Comparison of ENCODE assay signal across 13 cellular contexts in the genomic region with DNA sequence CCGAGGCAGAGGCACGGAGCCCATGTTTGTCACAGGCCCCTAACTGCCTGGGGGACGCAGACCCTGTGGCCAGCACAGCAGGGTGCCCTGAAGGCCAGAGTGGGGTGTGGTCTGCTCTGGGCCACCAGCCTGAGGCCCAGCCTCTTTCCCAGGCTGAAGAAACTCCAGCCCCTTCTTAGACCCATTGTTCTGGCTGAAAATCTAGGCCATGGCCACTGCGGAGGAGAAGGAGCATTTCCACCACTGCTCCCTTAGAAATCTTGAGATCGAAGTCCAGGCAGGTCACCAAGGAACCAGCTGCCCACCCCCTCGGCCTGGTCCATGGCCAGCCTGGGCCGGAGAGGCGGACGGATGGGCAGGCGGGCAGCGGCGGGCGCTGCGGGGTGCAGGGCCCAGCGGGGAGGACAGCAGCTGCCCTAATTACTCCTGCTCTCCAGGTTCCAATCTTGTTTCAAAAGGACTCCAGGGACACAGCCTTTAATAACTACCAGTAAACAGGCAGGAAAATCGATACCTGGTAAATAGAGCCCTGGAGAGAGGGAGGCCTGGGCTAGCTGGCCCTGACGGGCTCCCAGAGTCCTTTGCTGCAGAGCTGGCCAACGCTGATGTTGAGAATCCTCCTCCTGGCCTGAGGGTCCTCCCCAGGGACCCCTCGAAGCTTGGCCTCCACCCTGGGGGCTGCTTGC. TPM values are rescaled to one million over a fixed set of nuclear protein-coding genes. Genes with fewer than 3 reads are reported as not detected.
DNase-seq lines count a peak whose midpoint lies in the region; ATAC-seq, FAIRE-seq and TF ChIP-seq lines count a peak whose summit lies in the region.
"Had no signal": no experiment of that assay in that cellular context is flagged by ENCODE, and none has a peak within 500 bp of the region (broad histone marks: within the 10 kb centered on the region; RNA-seq: fewer than 3 reads in every experiment).

No MANE protein-coding gene starts in this region.

- H3K36me3 ChIP-seq in CD8-positive, alpha-beta T cell (ENCODE audit: insufficient read depth, low read length), result no peaks in the 10 kb centered on the region
- H3K36me3 ChIP-seq in adipocyte (ENCODE audit: control insufficient read depth, insufficient read depth, low read length, severe bottlenecking) (no peaks in the 10 kb centered on the region), PC-9 (ENCODE audit: low read depth) (no peaks in the 10 kb centered on the region)
- H3K36me3 ChIP-seq: MG63, upper lobe of left lung had no signal

- ATAC-seq in CD8-positive, alpha-beta T cell, result no peak
- no peak for ATAC-seq in naive B cell (ENCODE audit: low read depth in 2 of 2)

- H3F3A ChIP-seq in PC-9 (ENCODE audit: insufficient read depth, low read depth), result no peaks in the 10 kb centered on the region

- CTCF ChIA-PET in CD8-positive, alpha-beta T cell (lab: Charles Lee), result interaction anchor here (2.0 to 3.3 kb wide), 4 partner anchors 10 to 102 kb away, joined by 6 to 12 read pairs (median 8); no protein-coding TSS in a partner anchor
- CTCF ChIA-PET in PC-9 (lab: Charles Lee), result no interaction called here
- CTCF ChIA-PET in GM10248 (lab: Yijun Ruan, JAX), result interaction anchor here (1.2 to 15.9 kb wide), 5 partner anchors 8 to 103 kb away, joined by 4 to 135 read pairs (median 17); a partner anchor contains a TSS

- H2AFZ ChIP-seq in PC-9, result no peak overlapping the region

- no peaks in the 10 kb centered on the region for H3K27me3 ChIP-seq in CD8-positive, alpha-beta T cell (ENCODE audit: insufficient read depth, low read length)
- H3K27me3 ChIP-seq in adipocyte (replicated peaks; ENCODE audit: control insufficient read depth, insufficient read depth, low read length) (peaks cover 12% of the 10 kb centered on the region), PC-9 (ENCODE audit: insufficient read depth, low read depth) (peaks cover 36% of the 10 kb centered on the region)
- H3K27me3 ChIP-seq: MG63, upper lobe of left lung had no signal

- no peaks in the 10 kb centered on the region for H3K79me2 ChIP-seq in PC-9 (ENCODE audit: low read depth)

- H3K9me3 Mint-ChIP-seq in CD8-positive, alpha-beta T cell, result no peaks in the 10 kb centered on the region
- H3K9me3 Mint-ChIP-seq in naive B cell, result no peaks in the 10 kb centered on the region

- H3K4me1 ChIP-seq in CD8-positive, alpha-beta T cell (ENCODE audit: insufficient read depth, low read length), result peaks cover 33% of the 10 kb centered on the region
- H3K4me1 ChIP-seq in adipocyte (ENCODE audit: control insufficient read depth, insufficient read depth, low read length) (peaks cover 27% of the 10 kb centered on the region), PC-9 (replicated peaks; ENCODE audit: insufficient read depth) (no peaks in the 10 kb centered on the region)

- intact Hi-C loops in CD8-positive, alpha-beta T cell (cut with DNase I, micrococcal nuclease), result no loop called here
- intact Hi-C loops in PC-9 (cut with micrococcal nuclease; ENCODE audit: unreplicated experiment), result no loop called here

- POLR2A ChIA-PET in CD8-positive, alpha-beta T cell (lab: Charles Lee), result no interaction called here
- POLR2A ChIA-PET in PC-9 (lab: Charles Lee; ENCODE audit: unreplicated experiment), result no interaction called here
- POLR2A ChIA-PET in GM10248 (lab: Yijun Ruan, JAX), result interaction anchor here (0.6 to 0.7 kb wide), 2 partner anchors 14 to 32 kb away, joined by 3 to 5 read pairs; no protein-coding TSS in a partner anchor

- H3K4me3 ChIP-seq in CD8-positive, alpha-beta T cell (ENCODE audit: low read depth, low read length), result no peak overlapping the region
- H3K4me3 ChIP-seq in adipocyte (ENCODE audit: low read length) (no peak overlapping the region), PC-9 (no peak overlapping the region)
- H3K4me3 ChIP-seq: MG63, upper lobe of left lung had no signal

- no peaks in the 10 kb centered on the region for H3K27me3 Mint-ChIP-seq in CD8-positive, alpha-beta T cell (ENCODE audit: low read depth)
- H3K27me3 Mint-ChIP-seq in naive B cell, result no peaks in the 10 kb centered on the region

- no peak overlapping the region for H3K27ac ChIP-seq in CD8-positive, alpha-beta T cell (ENCODE audit: low read depth, low read length)
- no peak overlapping the region for H3K27ac ChIP-seq in PC-9
- H3K27ac ChIP-seq: upper lobe of left lung had no signal

- no TSS peak for BruUV-seq in PC-9 (replicated peaks; lab: Mats Ljungman, UMichigan)

- no peaks in the 10 kb centered on the region for H3K9me3 ChIP-seq in CD8-positive, alpha-beta T cell (ENCODE audit: low read length)
- no peaks in the 10 kb centered on the region for H3K9me3 ChIP-seq in adipocyte (ENCODE audit: control insufficient read depth, low read length)
- H3K9me3 ChIP-seq in PC-9 (ENCODE audit: insufficient read depth, low read depth), result no peaks in the 10 kb centered on the region
- H3K9me3 ChIP-seq: MG63, upper lobe of left lung had no signal

- no peaks in the 10 kb centered on the region for H3K9me2 ChIP-seq in PC-9 (ENCODE audit: insufficient read depth)

- no peaks in the 10 kb centered on the region for H3K36me3 Mint-ChIP-seq in CD8-positive, alpha-beta T cell
- H3K36me3 Mint-ChIP-seq in naive B cell, result no peaks in the 10 kb centered on the region

- no peak for TF ChIP-seq CTCF in CD8-positive, alpha-beta T cell (IDR thresholded peaks at IDR 0.05)
- TF ChIP-seq CTCF in PC-9 (conservative IDR thresholded peaks at IDR 0.05), result no peak
- no peak for TF ChIP-seq CTCF in GM10248 (IDR thresholded peaks at IDR 0.05; ENCODE audit: control extremely low read depth, extremely low read depth, low read depth, missing control alignments)

- no peak overlapping the region for H3K4me2 ChIP-seq in PC-9

- FAIRE-seq in HTR-8/SVneo (lab: Jason Lieb, UNC), result no peak

- peak overlapping the region; percentile 71 for H3K9ac ChIP-seq in adipocyte (ENCODE audit: low read length)

- peak overlapping the region; percentile 29 for H3K27ac Mint-ChIP-seq in CD8-positive, alpha-beta T cell
- H3K27ac Mint-ChIP-seq in naive B cell, result peak overlapping the region; percentile 96 to 100 (median 98)

- H3K4me3 Mint-ChIP-seq in CD8-positive, alpha-beta T cell, result no peak overlapping the region
- H3K4me3 Mint-ChIP-seq in naive B cell, result peak overlapping the region in 5 of 8 donors; percentile 10 to 80 (median 69)

- H3K4me1 Mint-ChIP-seq in CD8-positive, alpha-beta T cell (ENCODE audit: low read depth), result peaks cover 56% of the 10 kb centered on the region
- H3K4me1 Mint-ChIP-seq in naive B cell, result peaks cover 49 to 77% (median 71%) of the 10 kb centered on the region in 3 donors

- H4K20me1 ChIP-seq in PC-9 (ENCODE audit: insufficient read depth), result no peaks in the 10 kb centered on the region

- DNase-seq in CD8-positive, alpha-beta T cell, result no peak
- DNase-seq in NCI-H1436 treated with DMSO at 0.1 percent for 48 hours (lab: John Stamatoyannopoulos, UW) (peak; percentile 20), adipocyte (ENCODE audit: low read depth) (no peak), naive B cell (no peak), GM19240 (ENCODE audit: insufficient read length, low spot score) (no peak), PC-9 (no peak), GM10248 (ENCODE audit: extremely low spot score) (no peak), HTR-8/SVneo (ENCODE audit: insufficient read length, low spot score) (no peak)
- DNase-seq: activated naive CD4-positive, alpha-beta T cell treated with Interleukin-2 at 50 U/mL for 16 hours; mammary epithelial cell; T1000 had no signal

RNA-seq across cellular contexts. Expression of a gene that starts 15.0 kb away (rescaled TPM):
- total RNA-seq in CD8-positive, alpha-beta T cell, result 1 to 10 TPM; 4.6 to 4.7 TPM
- 10 to 100 TPM in 3 of 6 donors, 1 to 10 TPM in 3; 1.9 to 16.8 (median 9.8) TPM for polyA plus RNA-seq in naive B cell (ENCODE audit: low read depth in 6 of 6)
- total RNA-seq in PC-9 (2021), result 0.13 and 0.25 TPM in 2 replicates
